ENCODE assay signal across 12 cellular contexts in the genomic region with DNA sequence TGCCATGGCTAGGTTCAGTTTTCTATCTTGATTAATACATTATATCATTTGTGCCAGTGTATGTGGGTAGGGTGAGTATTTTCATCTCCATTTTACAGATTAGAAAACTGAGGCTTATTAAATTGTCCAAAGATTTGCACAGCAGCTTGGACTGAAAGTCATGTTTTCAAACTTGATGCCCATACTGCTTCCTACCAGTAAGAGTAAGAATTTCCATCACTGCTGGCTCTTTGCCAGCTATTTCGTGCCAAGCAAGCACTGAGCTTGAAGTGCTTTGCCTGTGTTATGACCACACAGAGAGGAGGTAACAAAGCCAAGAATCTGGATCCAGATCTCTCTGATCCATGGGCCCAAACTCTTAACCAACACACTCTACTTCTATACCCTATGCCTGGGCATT.
A peak's percentile ranks its signal among the peaks of the same experiment; 100 is the strongest.
DNase-seq lines count a peak whose midpoint lies in the region; ATAC-seq, FAIRE-seq and TF ChIP-seq lines count a peak whose summit lies in the region.
"Had no signal": no experiment of that assay in that cellular context is flagged by ENCODE, and none has a peak within 500 bp of the region (broad histone marks: within the 10 kb centered on the region; RNA-seq: fewer than 3 reads in every experiment).

No MANE protein-coding gene starts in this region.

- no peak for FAIRE-seq in A549 (lab: Jason Lieb, UNC)

- WGBS in A549 (ENCODE audit: missing lambda C conversion rate): 0% methylated on average over 1 of the region's 1 CpG
- WGBS in gastroesophageal sphincter (ENCODE audit: low coverage in 1 of 2), 2 donors: 0 to 13% methylated on average over 1 of the region's 1 CpG

- H3K27ac ChIP-seq in A549 (peak overlapping the region; percentile 62 to 69; a peak in 5 of 6 replicates), SJCRH30 (no peak overlapping the region), gastroesophageal sphincter (peak overlapping the region; percentile 67 to 73 (median 70))
- H3K27ac ChIP-seq: psoas muscle had no signal

- TF ChIP-seq EP300 in A549 (IDR thresholded peaks at IDR 0.05) (no peak), gastroesophageal sphincter (IDR thresholded peaks at IDR 0.05) (no peak)

- no peaks in the 10 kb centered on the region for H3K9me3 ChIP-seq in A549
- no peaks in the 10 kb centered on the region for H3K9me3 ChIP-seq in SJCRH30 (replicated peaks)
- H3K9me3 ChIP-seq in gastroesophageal sphincter: peaks cover 0 to 6% (median 0%) of the 10 kb centered on the region in 3 donors

- in situ Hi-C loops in GM13977 (cut with MboI; ENCODE audit: low pct_unique_long_range_greater_than_20kb, low sequenced_read_pairs, unreplicated experiment): no loop called here

- CTCF ChIA-PET in A549 (lab: Yijun Ruan, JAX): no interaction called here

- TF ChIP-seq RAD21 in A549 (conservative IDR thresholded peaks at IDR 0.05 in 1 of 2, IDR thresholded peaks at IDR 0.05 in 1 of 2): no peak

- no peak for TF ChIP-seq CTCF in A549 (IDR thresholded peaks at IDR 0.05)
- peak in 1 of 4 experiments; percentile 24 for TF ChIP-seq CTCF in gastroesophageal sphincter (IDR thresholded peaks at IDR 0.05)
- TF ChIP-seq CTCF in GM13977 (IDR thresholded peaks at IDR 0.05; ENCODE audit: extremely low read depth, insufficient read depth, missing control alignments): no peak

- H3K27me3 ChIP-seq in SJCRH30 (no peaks in the 10 kb centered on the region), gastroesophageal sphincter (no peaks in the 10 kb centered on the region)

- H3K4me1 ChIP-seq in A549 (peaks cover 57% of the 10 kb centered on the region), SJCRH30 (no peaks in the 10 kb centered on the region), gastroesophageal sphincter (peaks cover 3 to 69% (median 5%) of the 10 kb centered on the region in 3 donors)
- H3K4me1 ChIP-seq: psoas muscle had no signal

- H3K4me3 ChIP-seq in A549 (no peak overlapping the region), SJCRH30 (no peak overlapping the region), gastroesophageal sphincter (no peak overlapping the region)
- H3K4me3 ChIP-seq: psoas muscle had no signal

- DNase-seq in A549 (ENCODE audit: low read depth in 1 of 2, low spot score in 1 of 2) (peak in 1 of 2 experiments; percentile 73), HT-29 (ENCODE audit: low spot score) (peak; percentile 22), SJCRH30 (peak; percentile 6 to 12), medulla oblongata (ENCODE audit: extremely low spot score) (no peak), GM13977 (ENCODE audit: low spot score) (no peak), middle frontal gyrus (ENCODE audit: extremely low spot score, low spot score) (no peak)
- DNase-seq: DND-41; NCI-H1930; stimulated activated naive CD8-positive, alpha-beta T cell treated with anti-CD3 and anti-CD28 coated beads, Interleukin-15, Interleukin-2, amounts not matched to agents 100 U/mL and 50 U/mL, for 24 hours had no signal

- ATAC-seq in A549 (peak; percentile 72 to 85), gastroesophageal sphincter (peak; percentile 93), HG02642 (IDR thresholded peaks at IDR 0.05; ENCODE audit: poor library complexity, unreplicated experiment) (no peak)
- ATAC-seq: psoas muscle; stimulated activated naive CD8-positive, alpha-beta T cell treated with anti-CD3 and anti-CD28 coated beads, Interleukin-15, Interleukin-2, amounts not matched to agents 100 U/mL and 50 U/mL, for 24 hours had no signal

- H3K4me2 ChIP-seq in A549: peak overlapping the region; percentile 88

- TF ChIP-seq POLR2A in A549 (IDR thresholded peaks at IDR 0.05; ENCODE audit: low read length): no peak
- TF ChIP-seq POLR2A in gastroesophageal sphincter (IDR thresholded peaks at IDR 0.05): no peak

- H3K36me3 ChIP-seq in SJCRH30 (0 out of 2 replicates have a peak, but pooled peaks cover 2% of the 10 kb centered on the region), gastroesophageal sphincter (no peaks in the 10 kb centered on the region)

- POLR2A ChIA-PET in A549 (lab: Yijun Ruan, JAX): no interaction called here

TF ChIP-seq in A549, 52 proteins besides CTCF, POLR2A, EP300 and RAD21:
- peak; percentile 96 for TF ChIP-seq KDM1A (IDR thresholded peaks at IDR 0.05; ENCODE audit: low read depth)
- no peak for TF ChIP-seq CEBPB (IDR thresholded peaks at IDR 0.05)
- TF ChIP-seq ZFP36 (IDR thresholded peaks at IDR 0.05; ENCODE audit: borderline replicate concordance, partially characterized antibody): no peak
- TF ChIP-seq PHF8 (IDR thresholded peaks at IDR 0.05; ENCODE audit: borderline replicate concordance, low read depth): no peak
- no peak for TF ChIP-seq MYC (IDR thresholded peaks at IDR 0.05; ENCODE audit: borderline replicate concordance, low read length)
- peak; percentile 92 for TF ChIP-seq HDAC2 (IDR thresholded peaks at IDR 0.05)

Comparison
In these comparisons a context has a peak if more than half of its experiments do, and no peak if none do; other contexts are left out.
1. DNase-seq: peak in HT-29 (single experiment) and SJCRH30 (2 of 2); none in medulla oblongata (single experiment), GM13977 (single experiment) and middle frontal gyrus (single experiment).